ENCODE assay signal across 8 cellular contexts in genomic region chr17:78315355-78316114, GRCh38. TPM values are rescaled to one million over a fixed set of nuclear protein-coding genes. Genes with fewer than 3 reads are reported as not detected.
A peak's percentile ranks its signal among the peaks of the same experiment; 100 is the strongest.
DNase-seq lines count a peak whose midpoint lies in the region; ATAC-seq and TF ChIP-seq lines count a peak whose summit lies in the region.

No MANE protein-coding gene starts in this region.

- H3K27ac ChIP-seq in CD8-positive, alpha-beta memory T cell (ENCODE audit: low read depth, low read length) = peak overlapping the region; percentile 13
- H3K27ac ChIP-seq in parathyroid adenoma (peak overlapping the region; percentile 80), uterus (peak overlapping the region; percentile 77 to 85)

- peak in 1 of 5 donors; percentile 26 for DNase-seq in CD8-positive, alpha-beta memory T cell
- DNase-seq in NCI-H2081 (lab: John Stamatoyannopoulos, UW) (peak; percentile 68 to 77), fibroblast of the conjunctiva (ENCODE audit: low read depth) (peak; percentile 88), uterus (peak; percentile 86 to 95)
- DNase-seq in activated T-cell treated with anti-CD3 and anti-CD28 coated beads, Interleukin-2, amount 50 U/mL, for 72 hours = peak; percentile 60 to 62

- no peaks in the 10 kb centered on the region for H3K36me3 Mint-ChIP-seq in CD8-positive, alpha-beta memory T cell
- H3K36me3 Mint-ChIP-seq in activated T-cell treated with anti-CD3 and anti-CD28 coated beads, Interleukin-2, amount 50 U/mL, for 72 hours (ENCODE audit: insufficient read depth in 2 of 2) = no peaks in the 10 kb centered on the region

- H3K9me3 ChIP-seq in CD8-positive, alpha-beta memory T cell (ENCODE audit: low read length) = no peaks in the 10 kb centered on the region
- no peaks in the 10 kb centered on the region for H3K9me3 ChIP-seq in parathyroid adenoma (ENCODE audit: control insufficient read depth, low read length)
- no peaks in the 10 kb centered on the region for H3K9me3 ChIP-seq in uterus

- peak overlapping the region in 6 of 7 donors; percentile 51 to 71 (median 64) for H3K4me3 Mint-ChIP-seq in CD8-positive, alpha-beta memory T cell
- peak overlapping the region; percentile 63 to 64 for H3K4me3 Mint-ChIP-seq in activated T-cell treated with anti-CD3 and anti-CD28 coated beads, Interleukin-2, amount 50 U/mL, for 72 hours

- no peaks in the 10 kb centered on the region for H3K9me3 Mint-ChIP-seq in CD8-positive, alpha-beta memory T cell
- H3K9me3 Mint-ChIP-seq in activated T-cell treated with anti-CD3 and anti-CD28 coated beads, Interleukin-2, amount 50 U/mL, for 72 hours = no peaks in the 10 kb centered on the region

- TF ChIP-seq CTCF in parathyroid adenoma (IDR thresholded peaks at IDR 0.05) = no peak
- peak in 1 of 4 experiments; percentile 28 for TF ChIP-seq CTCF in uterus (IDR thresholded peaks at IDR 0.05)

- H3K4me1 Mint-ChIP-seq in CD8-positive, alpha-beta memory T cell = peaks cover 28 to 43% (median 30%) of the 10 kb centered on the region in 3 donors
- peaks cover 48% of the 10 kb centered on the region for H3K4me1 Mint-ChIP-seq in activated T-cell treated with anti-CD3 and anti-CD28 coated beads, Interleukin-2, amount 50 U/mL, for 72 hours (ENCODE audit: low read depth)

- H3K27me3 ChIP-seq in CD8-positive, alpha-beta memory T cell (ENCODE audit: insufficient read depth, low read length, poor library complexity, severe bottlenecking) = no peaks in the 10 kb centered on the region
- no peaks in the 10 kb centered on the region for H3K27me3 ChIP-seq in parathyroid adenoma (ENCODE audit: control insufficient read depth, insufficient read depth, low read length)
- H3K27me3 ChIP-seq in uterus = no peaks in the 10 kb centered on the region

- H3K4me2 ChIP-seq in parathyroid adenoma (ENCODE audit: low read length) = no peak overlapping the region

- peaks cover 36% of the 10 kb centered on the region for H3K4me1 ChIP-seq in CD8-positive, alpha-beta memory T cell (ENCODE audit: insufficient read depth, low read length)
- H3K4me1 ChIP-seq in parathyroid adenoma (peaks cover 5% of the 10 kb centered on the region), uterus (peaks cover 16 to 17% of the 10 kb centered on the region in 2 donors)

- H2AFZ ChIP-seq in parathyroid adenoma = no peak overlapping the region

- POLR2A ChIA-PET in CD8-positive, alpha-beta memory T cell (lab: Charles Lee) = no interaction called here

- CTCF ChIA-PET in CD8-positive, alpha-beta memory T cell (lab: Charles Lee) = interaction anchor here (1.0 to 1.7 kb wide), 5 partner anchors 9 to 45 kb away, joined by 3 to 6 read pairs (median 4); no protein-coding TSS in a partner anchor

- peaks cover 0 to 1% of the 10 kb centered on the region in 2 donors for H3K27me3 Mint-ChIP-seq in CD8-positive, alpha-beta memory T cell
- H3K27me3 Mint-ChIP-seq in activated T-cell treated with anti-CD3 and anti-CD28 coated beads, Interleukin-2, amount 50 U/mL, for 72 hours (ENCODE audit: low read depth) = no peaks in the 10 kb centered on the region

- H3K27ac Mint-ChIP-seq in CD8-positive, alpha-beta memory T cell = peak overlapping the region; percentile 47 to 92 (median 82)
- peak overlapping the region; percentile 84 for H3K27ac Mint-ChIP-seq in activated T-cell treated with anti-CD3 and anti-CD28 coated beads, Interleukin-2, amount 50 U/mL, for 72 hours

- intact Hi-C loops in uterus (cut with DNase I; ENCODE audit: low total_unique reads) = no loop called here

- peak overlapping the region; percentile 19 for H3K4me3 ChIP-seq in CD8-positive, alpha-beta memory T cell (ENCODE audit: low read length)
- H3K4me3 ChIP-seq in parathyroid adenoma (ENCODE audit: low read depth, low read length) = no peak overlapping the region
- no peak overlapping the region for H3K4me3 ChIP-seq in uterus

- peak; percentile 57 to 58 for ATAC-seq in activated T-cell treated with anti-CD3 and anti-CD28 coated beads, Interleukin-2, amount 50 U/mL, for 72 hours (replicated peaks in 1 of 2)
- ATAC-seq in GM21737 (IDR thresholded peaks at IDR 0.05; ENCODE audit: unreplicated experiment) (no peak), HG03565 (IDR thresholded peaks at IDR 0.05; ENCODE audit: unreplicated experiment) (no peak)

- TF ChIP-seq POLR2A in uterus (IDR thresholded peaks at IDR 0.05) = no peak

- no peaks in the 10 kb centered on the region for H3K79me2 ChIP-seq in parathyroid adenoma

- no peak overlapping the region for H3K9ac ChIP-seq in parathyroid adenoma

- H3K36me3 ChIP-seq in CD8-positive, alpha-beta memory T cell (ENCODE audit: insufficient read depth, low read length) = no peaks in the 10 kb centered on the region
- H3K36me3 ChIP-seq in parathyroid adenoma (ENCODE audit: control insufficient read depth, insufficient read depth, low read length) (no peaks in the 10 kb centered on the region), uterus (no peaks in the 10 kb centered on the region)

RNA-seq across cellular contexts. Expression of gene SOCS3, which starts 44.3 kb away (rescaled TPM):
- total RNA-seq in CD8-positive, alpha-beta memory T cell = 10 to 100 TPM; 26.9 to 27.4 TPM
- 38.9 TPM for polyA plus RNA-seq in CD8-positive, alpha-beta memory T cell
- 100 to 1,000 TPM; 164 to 212 TPM for total RNA-seq in activated T-cell treated with anti-CD3 and anti-CD28 coated beads, Interleukin-2, amount 50 U/mL, for 72 hours
- total RNA-seq in uterus = 100 to 1,000 TPM in 1 of 4 donors, 10 to 100 TPM in 3; 20.9 to 101 (median 39.5) TPM

Comparison
In these comparisons a context has a peak if more than half of its experiments do, and no peak if none do; other contexts are left out.
1. H3K27ac ChIP-seq: peak in every context shown above with its lines; median percentile 81 in uterus; 80 in parathyroid adenoma; 13 in CD8-positive, alpha-beta memory T cell.
2. ATAC-seq: peak in activated T-cell treated with anti-CD3 and anti-CD28 coated beads, Interleukin-2, amount 50 U/mL, for 72 hours (2 of 2); none in GM21737 (single experiment) and HG03565 (single experiment).